ENCODE assay signal across 23 cellular contexts in genomic region chr10:92681306-92681823, GRCh38.
"Had no signal": no experiment of that assay in that cellular context is flagged by ENCODE, and none has a peak within 500 bp of the region (broad histone marks: within the 10 kb centered on the region; RNA-seq: fewer than 3 reads in every experiment).

No MANE protein-coding gene starts in this region.

- FAIRE-seq: kidney, pancreas, small intestine, urothelium cell line had no signal

- H3K9me3 ChIP-seq: lower lobe of right lung, pancreas had no signal

- H3K4me3 Mint-ChIP-seq: dendritic cell treated with granulocyte-macrophage colony-stimulating factor and Interleukin-4, amounts not matched to agents 40 ng/mL and 50 ng/mL, for 4 days; immature natural killer cell; nephron; type B pancreatic cell had no signal

- H3K27ac Mint-ChIP-seq: dendritic cell treated with granulocyte-macrophage colony-stimulating factor and Interleukin-4, amounts not matched to agents 40 ng/mL and 50 ng/mL, for 4 days; immature natural killer cell; nephron; progenitor cell of endocrine pancreas; type B pancreatic cell had no signal

- H3K36me3 Mint-ChIP-seq: type B pancreatic cell had no signal

- H3K9me3 Mint-ChIP-seq: immature natural killer cell had no signal

- H3K36me3 ChIP-seq: gastroesophageal sphincter, left ventricle myocardium inferior, lower lobe of right lung, pancreas, stomach had no signal

- ATAC-seq: gastroesophageal sphincter, left cardiac atrium, lower lobe of right lung, pancreas, right cardiac atrium had no signal

- H3K4me3 ChIP-seq: gastroesophageal sphincter, left ventricle myocardium inferior, lower lobe of right lung, pancreas, stomach had no signal

- DNase-seq: erythroblast; foreskin fibroblast; glutamatergic neuron; kidney; left cardiac atrium; left ventricle myocardium inferior; lower lobe of right lung; mesenchymal stem cell; midbrain; occipital lobe; pancreas; right cardiac atrium; small intestine; stimulated activated CD4-positive, alpha-beta T cell treated with anti-CD3 and anti-CD28 coated beads, Interleukin-12 subunit alpha, Interleukin-12 subunit beta, amount 100 ng/mL, for 4 hours; stimulated activated naive CD4-positive, alpha-beta T cell; stomach had no signal

- H3K4me1 ChIP-seq: gastroesophageal sphincter, left ventricle myocardium inferior, lower lobe of right lung, pancreas, stomach had no signal

- H3K27ac ChIP-seq: gastroesophageal sphincter, left ventricle myocardium inferior, lower lobe of right lung, pancreas, stomach had no signal

- H3K27me3 Mint-ChIP-seq: dendritic cell treated with granulocyte-macrophage colony-stimulating factor and Interleukin-4, amounts not matched to agents 40 ng/mL and 50 ng/mL, for 4 days had no signal

- H3K4me1 Mint-ChIP-seq: nephron had no signal

- H3K27me3 ChIP-seq: gastroesophageal sphincter, pancreas, stomach had no signal
